Comparison of ENCODE assay signal across 8 cellular contexts in the genomic region with DNA sequence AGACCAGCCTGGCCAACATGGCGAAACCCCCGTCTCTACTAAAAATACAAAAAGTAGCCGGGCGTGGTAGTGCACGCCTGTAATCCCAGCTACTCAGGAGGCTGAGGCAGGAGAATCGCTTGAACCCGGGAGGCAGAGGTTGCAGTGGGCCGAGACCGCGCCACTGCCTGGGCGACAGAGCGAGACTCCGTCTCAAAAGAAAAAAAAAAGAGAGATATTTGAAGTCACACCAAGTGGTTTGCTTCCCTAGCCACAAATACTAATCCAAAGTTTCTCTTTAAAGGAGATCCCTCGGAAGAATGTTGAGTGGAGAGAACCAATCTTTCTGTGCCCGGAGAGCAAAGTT. TPM values are rescaled to one million over a fixed set of nuclear protein-coding genes. Genes with fewer than 3 reads are reported as not detected.
DNase-seq lines count a peak whose midpoint lies in the region; ATAC-seq and TF ChIP-seq lines count a peak whose summit lies in the region.
"Not testable (repeated sequence)": the region's sequence is repeated elsewhere in the genome, so short reads cannot be mapped to it uniquely, and the experiment has no call there.

No MANE protein-coding gene starts in this region.

- H3K4me1 Mint-ChIP-seq in T-cell (peaks cover 14 to 17% (median 15%) of the 10 kb centered on the region in 3 donors), immature natural killer cell (peaks cover 25 to 27% of the 10 kb centered on the region in 2 donors)
- H3K4me1 Mint-ChIP-seq in activated naive CD8-positive, alpha-beta T cell treated with anti-CD3 and anti-CD28 coated beads, Interleukin-2, amount 50 U/mL, for 24 hours, result peaks cover 11% of the 10 kb centered on the region
- H3K4me1 Mint-ChIP-seq in endothelial cell (ENCODE audit: unreplicated experiment); nephron: not testable (repeated sequence)
- H3K4me1 Mint-ChIP-seq in stimulated activated memory B cell treated with anti-CD40 and anti-IgM and Interleukin-4, amounts not matched to agents 10 μg/mL and 1 μg/mL and 100 μg/mL, for 72 hours, result peaks cover 13% of the 10 kb centered on the region

- not testable (repeated sequence) for ATAC-seq in T-cell (replicated peaks in 1 of 4); activated naive CD8-positive, alpha-beta T cell treated with anti-CD3 and anti-CD28 coated beads, Interleukin-2, amount 50 U/mL, for 24 hours; stimulated activated memory B cell treated with anti-CD40 and anti-IgM and Interleukin-4, amounts not matched to agents 10 μg/mL and 1 μg/mL and 100 μg/mL, for 72 hours

- H3K4me3 ChIP-seq in AG04449 (ENCODE audit: low read depth, low read length), result peak overlapping the region; percentile 94
- H3K4me3 ChIP-seq in HFF-Myc (replicated peaks; ENCODE audit: low read depth, low read length), result peak overlapping the region; percentile 90

- H3K27ac Mint-ChIP-seq in T-cell (peak overlapping the region in 1 of 2 donors; percentile 76), immature natural killer cell (peak overlapping the region; percentile 86 to 96 (median 92)), nephron (peak overlapping the region in 2 of 3 experiments; percentile 50 to 58)
- peak overlapping the region; percentile 36 for H3K27ac Mint-ChIP-seq in activated naive CD8-positive, alpha-beta T cell treated with anti-CD3 and anti-CD28 coated beads, Interleukin-2, amount 50 U/mL, for 24 hours
- not testable (repeated sequence) for H3K27ac Mint-ChIP-seq in endothelial cell (ENCODE audit: unreplicated experiment)
- peak overlapping the region; percentile 78 for H3K27ac Mint-ChIP-seq in stimulated activated memory B cell treated with anti-CD40 and anti-IgM and Interleukin-4, amounts not matched to agents 10 μg/mL and 1 μg/mL and 100 μg/mL, for 72 hours

- CTCF ChIA-PET in AG04449 (lab: Yijun Ruan, JAX), result interaction anchor here (1.0 to 1.3 kb wide), 2 partner anchors 22 to 44 kb away, joined by 3 to 5 read pairs; no protein-coding TSS in a partner anchor
- CTCF ChIA-PET in T-cell (lab: Charles Lee), result interaction anchor here in 1 of 2 donors (0.6 kb wide), 1 partner anchor 49 kb away, joined by 3 read pairs; no protein-coding TSS in a partner anchor

- H3K9me3 Mint-ChIP-seq in T-cell; activated naive CD8-positive, alpha-beta T cell treated with anti-CD3 and anti-CD28 coated beads, Interleukin-2, amount 50 U/mL, for 24 hours; endothelial cell (ENCODE audit: unreplicated experiment); immature natural killer cell; nephron; stimulated activated memory B cell treated with anti-CD40 and anti-IgM and Interleukin-4, amounts not matched to agents 10 μg/mL and 1 μg/mL and 100 μg/mL, for 72 hours: not testable (repeated sequence)

- H3K4me3 Mint-ChIP-seq in T-cell (peak overlapping the region; percentile 89 to 93 (median 89)), endothelial cell (ENCODE audit: unreplicated experiment) (peak overlapping the region; percentile 89), immature natural killer cell (peak overlapping the region; percentile 91 to 97 (median 93)), nephron (peak overlapping the region; percentile 84 to 89 (median 89))
- peak overlapping the region; percentile 84 for H3K4me3 Mint-ChIP-seq in activated naive CD8-positive, alpha-beta T cell treated with anti-CD3 and anti-CD28 coated beads, Interleukin-2, amount 50 U/mL, for 24 hours
- peak overlapping the region; percentile 85 for H3K4me3 Mint-ChIP-seq in stimulated activated memory B cell treated with anti-CD40 and anti-IgM and Interleukin-4, amounts not matched to agents 10 μg/mL and 1 μg/mL and 100 μg/mL, for 72 hours

- not testable (repeated sequence) for DNase-seq in AG04449 (ENCODE audit: low read depth, low spot score); HFF-Myc (ENCODE audit: extremely low read depth, low read depth); T-cell; activated naive CD8-positive, alpha-beta T cell treated with anti-CD3 and anti-CD28 coated beads, Interleukin-2, amount 50 U/mL, for 24 hours; endothelial cell (ENCODE audit: low spot score); immature natural killer cell

- not testable (repeated sequence) for H3K36me3 Mint-ChIP-seq in T-cell; activated naive CD8-positive, alpha-beta T cell treated with anti-CD3 and anti-CD28 coated beads, Interleukin-2, amount 50 U/mL, for 24 hours (ENCODE audit: low read depth); endothelial cell (ENCODE audit: low read depth, unreplicated experiment); immature natural killer cell; nephron (ENCODE audit: low read depth); stimulated activated memory B cell treated with anti-CD40 and anti-IgM and Interleukin-4, amounts not matched to agents 10 μg/mL and 1 μg/mL and 100 μg/mL, for 72 hours

- not testable (repeated sequence) for TF ChIP-seq CTCF in AG04449 (IDR thresholded peaks at IDR 0.05; ENCODE audit: insufficient read depth, low read length, missing control alignments); HFF-Myc (IDR thresholded peaks at IDR 0.05; ENCODE audit: low read depth, low read length, missing control alignments); endothelial cell (IDR thresholded peaks at IDR 0.05; ENCODE audit: unreplicated experiment); nephron (IDR thresholded peaks at IDR 0.05; ENCODE audit: unreplicated experiment in 3 of 3)

- H3K27me3 Mint-ChIP-seq in T-cell; activated naive CD8-positive, alpha-beta T cell treated with anti-CD3 and anti-CD28 coated beads, Interleukin-2, amount 50 U/mL, for 24 hours; endothelial cell (ENCODE audit: unreplicated experiment); immature natural killer cell (ENCODE audit: low read depth in 3 of 3); nephron (ENCODE audit: low read depth); stimulated activated memory B cell treated with anti-CD40 and anti-IgM and Interleukin-4, amounts not matched to agents 10 μg/mL and 1 μg/mL and 100 μg/mL, for 72 hours: not testable (repeated sequence)

- POLR2A ChIA-PET in AG04449 (lab: Yijun Ruan, JAX); T-cell (lab: Charles Lee): not testable (repeated sequence)

RNA-seq across cellular contexts. Expression of a gene that starts 0.7 kb away (rescaled TPM):
- total RNA-seq in T-cell, result 1 to 10 TPM in 4 of 5 donors, under 1 TPM in 1; 0.91 to 4.0 (median 2.0) TPM
- total RNA-seq in endothelial cell (ENCODE audit: unreplicated experiment), result 4.5 TPM
- polyA plus RNA-seq in immature natural killer cell, result 1 to 10 TPM; 3.1 to 5.9 (median 5.3) TPM

RNA-seq across cellular contexts. Expression of a gene that starts 0.7 kb away (rescaled TPM):
- total RNA-seq in T-cell, result under 1 TPM in 2 of 5 donors, not detected in 3; 0.13 to 0.35 TPM
- total RNA-seq in endothelial cell (ENCODE audit: unreplicated experiment), result 0.13 TPM
- polyA plus RNA-seq in immature natural killer cell, result under 1 TPM in 2 of 3 donors, not detected in 1; 0.16 to 0.46 TPM

RNA-seq across cellular contexts. Expression of a gene that starts 10.7 kb away (rescaled TPM):
- 1 to 10 TPM in 1 of 5 donors, under 1 TPM in 3, not detected in 1; 0.25 to 1.1 (median 0.60) TPM for total RNA-seq in T-cell
- total RNA-seq in endothelial cell (ENCODE audit: unreplicated experiment), result 0.64 TPM
- not detected for polyA plus RNA-seq in immature natural killer cell

RNA-seq across cellular contexts. Expression of a gene that starts 34.6 kb away (rescaled TPM):
- under 1 TPM; 0.07 to 0.26 (median 0.20) TPM for total RNA-seq in T-cell
- 6.4 TPM for total RNA-seq in endothelial cell (ENCODE audit: unreplicated experiment)
- under 1 TPM in 1 of 3 donors, not detected in 2; 0.16 TPM for polyA plus RNA-seq in immature natural killer cell
